In the genomic region with DNA sequence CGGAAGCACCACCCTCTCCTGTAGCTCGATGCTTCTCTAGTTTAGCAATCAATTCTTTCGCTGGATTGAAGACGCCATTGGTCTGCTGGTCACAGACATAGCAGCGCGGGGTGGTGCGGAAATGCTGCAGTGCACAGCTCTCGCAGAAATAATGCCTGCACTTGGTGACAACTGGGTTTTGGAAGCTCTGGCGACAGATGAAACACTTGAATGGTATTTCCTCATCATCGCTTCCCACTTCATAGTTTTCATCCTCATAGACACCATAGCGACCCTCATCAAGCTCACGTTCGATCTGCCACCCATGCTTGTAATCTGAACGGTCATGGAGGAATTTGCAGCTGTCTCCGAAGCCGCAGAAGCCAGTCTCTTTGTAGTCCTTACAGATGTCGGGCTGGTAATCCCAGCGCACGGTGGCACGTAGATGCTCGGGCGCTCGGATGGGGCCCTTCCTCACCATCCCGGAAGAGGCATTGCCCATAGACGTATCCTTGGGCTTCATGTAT, we compare ENCODE assay signal across 9 cellular contexts. TPM values are rescaled to one million over a fixed set of nuclear protein-coding genes. Genes with fewer than 3 reads are reported as not detected.
DNase-seq lines count a peak whose midpoint lies in the region; ATAC-seq, FAIRE-seq and TF ChIP-seq lines count a peak whose summit lies in the region.
"Had no signal": no experiment of that assay in that cellular context is flagged by ENCODE, and none has a peak within 500 bp of the region (broad histone marks: within the 10 kb centered on the region; RNA-seq: fewer than 3 reads in every experiment).

No MANE protein-coding gene starts in this region.

- peak overlapping the region; percentile 90 for H3K27ac ChIP-seq in keratinocyte (ENCODE audit: control insufficient read depth, insufficient read depth, low read length)

- dilution Hi-C loops in keratinocyte (cut with MboI; ENCODE audit: extremely low pct_ligation_motif_present, low sequenced_read_pairs), result no loop called here

- H3K79me2 ChIP-seq in keratinocyte (ENCODE audit: control insufficient read depth, insufficient read depth, low read length), result peaks cover 29% of the 10 kb centered on the region

- FAIRE-seq in keratinocyte (lab: Jason Lieb, UNC), result no peak
- FAIRE-seq: colon had no signal

- H3K36me3 ChIP-seq in keratinocyte (ENCODE audit: control insufficient read depth in 2 of 2, extremely low read depth in 1 of 2, insufficient read depth in 2 of 2, low read length in 2 of 2), result no peaks in the 10 kb centered on the region

- H3K4me2 ChIP-seq in keratinocyte (ENCODE audit: control insufficient read depth, extremely low read depth, insufficient read depth, low read depth, low read length), result peak overlapping the region; percentile 74

- H3K9ac ChIP-seq in keratinocyte (ENCODE audit: control insufficient read depth, extremely low read depth, insufficient read depth, low read length), result peak overlapping the region; percentile 92

- H2AFZ ChIP-seq in keratinocyte (ENCODE audit: control insufficient read depth, low read length), result peak overlapping the region; percentile 27

- peak; percentile 22 for DNase-seq in NCI-H1092 treated with DMSO at 0.1 percent for 48 hours (lab: John Stamatoyannopoulos, UW)
- DNase-seq in NCI-H1092 (lab: John Stamatoyannopoulos, UW), result no peak
- DNase-seq in T follicular helper cell (ENCODE audit: low read depth), result peak; percentile 9
- peak; percentile 15 to 21 for DNase-seq in cardiac fibroblast (ENCODE audit: low read depth in 2 of 2)
- no peak for DNase-seq in keratinocyte (ENCODE audit: low read depth, low spot score)
- DNase-seq in stimulated activated CD4-positive, alpha-beta T cell treated with anti-CD3 and anti-CD28 coated beads, Interleukin-4, amount 100 ng/mL, for 1 hour, result peak; percentile 26

- no peaks in the 10 kb centered on the region for H3K9me1 ChIP-seq in keratinocyte (ENCODE audit: control insufficient read depth, extremely low read depth, insufficient read depth, low read length)

- H3K4me3 ChIP-seq in cardiac fibroblast (replicated peaks in 1 of 2; ENCODE audit: low read depth in 2 of 2, low read length in 2 of 2) (peak overlapping the region; percentile 69), keratinocyte (ENCODE audit: control insufficient read depth in 2 of 3, extremely low read depth in 1 of 3, insufficient read depth in 2 of 3, low read depth in 1 of 3, low read length in 3 of 3) (peak overlapping the region; percentile 51 to 66 (median 59))

- no peaks in the 10 kb centered on the region for H4K20me1 ChIP-seq in keratinocyte (ENCODE audit: control insufficient read depth, extremely low read depth, insufficient read depth, low read length)

- TF ChIP-seq CTCF in cardiac fibroblast (IDR thresholded peaks at IDR 0.05; ENCODE audit: low read depth, low read length) (no peak), keratinocyte (optimal IDR thresholded peaks at IDR 0.05 in 1 of 3, IDR thresholded peaks at IDR 0.05 in 1 of 3, conservative IDR thresholded peaks at IDR 0.05 in 1 of 3; ENCODE audit: extremely low read depth in 1 of 3, insufficient read depth in 2 of 3, low read length in 3 of 3) (no peak)

- H3K4me1 ChIP-seq in keratinocyte (ENCODE audit: control insufficient read depth, extremely low read depth, insufficient read depth, low read length), result no peaks in the 10 kb centered on the region

- ATAC-seq in HG03066 (IDR thresholded peaks at IDR 0.05; ENCODE audit: low read depth, unreplicated experiment) (peak; percentile 23), GM21360 (IDR thresholded peaks at IDR 0.05; ENCODE audit: unreplicated experiment) (no peak)

- H3K9me3 ChIP-seq in keratinocyte (ENCODE audit: control insufficient read depth, low read depth, low read length), result no peaks in the 10 kb centered on the region

- no peaks in the 10 kb centered on the region for H3K27me3 ChIP-seq in keratinocyte (ENCODE audit: control insufficient read depth, extremely low read depth, insufficient read depth, low read length)

RNA-seq across cellular contexts. Expression of gene RNF113A, which starts 0.9 kb away (rescaled TPM):
- polyA plus RNA-seq in keratinocyte, result 8.4 to 11.6 TPM (median 10.5 TPM) in 3 replicates
- polyA plus RNA-seq in keratinocyte (2011; ENCODE audit: low read depth), result 19.7 TPM
- polyA plus RNA-seq in keratinocyte (2011; cell fraction: cytosol; rRNA removed), result 8.0 and 10.5 TPM in 2 replicates
- polyA plus RNA-seq in keratinocyte (2011; cell fraction: nucleus; rRNA removed), result 12.5 and 13.5 TPM in 2 replicates
- 11.3 and 16.6 TPM in 2 replicates for polyA plus RNA-seq in keratinocyte (2012; ENCODE audit: low replicate concordance)
- polyA minus RNA-seq in keratinocyte, result 2.2 to 5.9 TPM (median 3.0 TPM) in 3 replicates
- 5.9 TPM for polyA minus RNA-seq in keratinocyte (2011; cell fraction: cytosol; rRNA and poly(A)+ RNA removed)
- polyA minus RNA-seq in keratinocyte (2011; cell fraction: nucleus; rRNA and poly(A)+ RNA removed), result 2.7 and 3.1 TPM in 2 replicates

RNA-seq across cellular contexts. Expression of gene NDUFA1, which starts 1.0 kb away (rescaled TPM):
- polyA plus RNA-seq in keratinocyte, result 150 to 282 TPM (median 207 TPM) in 3 replicates
- 26.8 TPM for polyA plus RNA-seq in keratinocyte (2011; ENCODE audit: low read depth)
- 225 and 234 TPM in 2 replicates for polyA plus RNA-seq in keratinocyte (2011; cell fraction: cytosol; rRNA removed)
- 46.4 and 95.0 TPM in 2 replicates for polyA plus RNA-seq in keratinocyte (2011; cell fraction: nucleus; rRNA removed)
- 163 and 192 TPM in 2 replicates for polyA plus RNA-seq in keratinocyte (2012; ENCODE audit: low replicate concordance)
- polyA minus RNA-seq in keratinocyte, result 7.1 to 53.1 TPM (median 36.7 TPM) in 3 replicates
- 53.7 TPM for polyA minus RNA-seq in keratinocyte (2011; cell fraction: cytosol; rRNA and poly(A)+ RNA removed)
- polyA minus RNA-seq in keratinocyte (2011; cell fraction: nucleus; rRNA and poly(A)+ RNA removed), result 13.1 and 16.1 TPM in 2 replicates

RNA-seq across cellular contexts. Expression of gene UPF3B, which starts 17.9 kb away (rescaled TPM):
- polyA plus RNA-seq in keratinocyte, result 4.9 to 9.5 TPM (median 7.2 TPM) in 3 replicates
- 31.5 TPM for polyA plus RNA-seq in keratinocyte (2011; ENCODE audit: low read depth)
- polyA plus RNA-seq in keratinocyte (2011; cell fraction: cytosol; rRNA removed), result 4.6 and 6.2 TPM in 2 replicates
- 7.8 and 12.5 TPM in 2 replicates for polyA plus RNA-seq in keratinocyte (2011; cell fraction: nucleus; rRNA removed)
- polyA plus RNA-seq in keratinocyte (2012; ENCODE audit: low replicate concordance), result 8.8 and 9.2 TPM in 2 replicates
- 1.5 to 2.3 TPM in 2 of 3 replicates, not detected in the other for polyA minus RNA-seq in keratinocyte
- polyA minus RNA-seq in keratinocyte (2011; cell fraction: cytosol; rRNA and poly(A)+ RNA removed), result 1.5 TPM
- 1.9 and 3.0 TPM in 2 replicates for polyA minus RNA-seq in keratinocyte (2011; cell fraction: nucleus; rRNA and poly(A)+ RNA removed)

RNA-seq across cellular contexts. Expression of gene AKAP14, which starts 25.0 kb away (rescaled TPM):
- not detected in 3 replicates for polyA plus RNA-seq in keratinocyte
- polyA plus RNA-seq in keratinocyte (2011; ENCODE audit: low read depth), result not detected
- polyA plus RNA-seq in keratinocyte (2011; cell fraction: cytosol; rRNA removed), result not detected in 2 replicates
- polyA plus RNA-seq in keratinocyte (2011; cell fraction: nucleus; rRNA removed), result not detected in 2 replicates
- polyA plus RNA-seq in keratinocyte (2012; ENCODE audit: low replicate concordance), result not detected in 2 replicates
- polyA minus RNA-seq in keratinocyte, result not detected in 3 replicates
- not detected for polyA minus RNA-seq in keratinocyte (2011; cell fraction: cytosol; rRNA and poly(A)+ RNA removed)
- polyA minus RNA-seq in keratinocyte (2011; cell fraction: nucleus; rRNA and poly(A)+ RNA removed), result not detected in 2 replicates

Comparison
In these comparisons a context has a peak if more than half of its experiments do, and no peak if none do; other contexts are left out.
1. DNase-seq: peak in NCI-H1092 treated with DMSO at 0.1 percent for 48 hours (single experiment), T follicular helper cell (single experiment), cardiac fibroblast (2 of 2) and stimulated activated CD4-positive, alpha-beta T cell treated with anti-CD3 and anti-CD28 coated beads, Interleukin-4, amount 100 ng/mL, for 1 hour (single experiment); none in NCI-H1092 (single experiment) and keratinocyte (single experiment).